ENCODE assay signal across 20 cellular contexts in the genomic region with DNA sequence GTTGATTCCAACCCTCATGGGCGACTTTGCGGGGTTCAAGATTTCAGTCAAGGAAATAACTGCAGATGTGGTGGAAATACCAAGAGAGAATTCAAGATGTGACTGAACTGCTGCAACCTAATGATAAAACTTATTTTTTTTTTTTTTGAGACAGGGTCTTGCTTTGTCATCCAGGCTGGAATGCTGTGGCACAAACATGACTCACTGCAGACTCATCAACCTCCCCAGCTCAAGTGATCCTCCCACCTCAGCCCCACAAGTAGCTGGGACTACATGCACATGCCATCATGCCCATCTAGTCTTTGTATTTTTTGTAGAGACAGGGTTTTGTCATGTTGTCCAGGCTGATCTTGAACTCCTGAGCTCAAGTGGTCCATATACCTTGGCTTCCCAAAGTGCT. TPM values are rescaled to one million over a fixed set of nuclear protein-coding genes. Genes with fewer than 3 reads are reported as not detected.
DNase-seq lines count a peak whose midpoint lies in the region; TF ChIP-seq lines count a peak whose summit lies in the region.
"Had no signal": no experiment of that assay in that cellular context is flagged by ENCODE, and none has a peak within 500 bp of the region (broad histone marks: within the 10 kb centered on the region; RNA-seq: fewer than 3 reads in every experiment).

No MANE protein-coding gene starts in this region.

- H3K27ac Mint-ChIP-seq in endodermal cell, result no peak overlapping the region
- H3K27ac Mint-ChIP-seq: activated CD4-positive, alpha-beta memory T cell treated with anti-CD3 and anti-CD28 coated beads, Interleukin-2, amount 10 ng/mL, durations not matched to agents 7 days and 5 days; activated naive CD8-positive, alpha-beta T cell treated with anti-CD3 and anti-CD28 coated beads, Interleukin-2, amount 50 U/mL, for 24 hours; activated T-helper 1 cell treated with anti-CD3 and anti-CD28 coated beads, Interleukin-12 subunit alpha, Interleukin-12 subunit beta, Interleukin-2, Interleukin-4 antibody, amounts not matched to agents 30 ng/mL and 10 ng/mL and 1 ng/mL, durations not matched to agents 14 hours and 24 hours and 36 hours; naive B cell had no signal

- peaks cover 5% of the 10 kb centered on the region for H3K27me3 Mint-ChIP-seq in endodermal cell (ENCODE audit: insufficient read depth)
- H3K27me3 Mint-ChIP-seq: activated CD4-positive, alpha-beta memory T cell treated with anti-CD3 and anti-CD28 coated beads, Interleukin-2, amount 10 ng/mL, durations not matched to agents 7 days and 5 days; activated naive CD8-positive, alpha-beta T cell treated with anti-CD3 and anti-CD28 coated beads, Interleukin-2, amount 50 U/mL, for 24 hours had no signal

- peaks cover 16% of the 10 kb centered on the region for H3K36me3 Mint-ChIP-seq in endodermal cell (ENCODE audit: low read depth)
- H3K36me3 Mint-ChIP-seq: naive B cell had no signal

- no peaks in the 10 kb centered on the region for H3K9me3 ChIP-seq in MG63
- peaks cover 30% of the 10 kb centered on the region for H3K9me3 ChIP-seq in endodermal cell (ENCODE audit: control insufficient read depth, low read length)
- H3K9me3 ChIP-seq: prostate gland had no signal

- H3K4me3 ChIP-seq in MG63 (no peak overlapping the region), choroid plexus epithelial cell (ENCODE audit: low read depth, low read length) (no peak overlapping the region), endodermal cell (ENCODE audit: low read length) (no peak overlapping the region)
- H3K4me3 ChIP-seq: left ventricle myocardium inferior, PC-9, prostate gland had no signal

- no peaks in the 10 kb centered on the region for H3K36me3 ChIP-seq in MG63
- no peaks in the 10 kb centered on the region for H3K36me3 ChIP-seq in endodermal cell (ENCODE audit: control insufficient read depth, insufficient read depth, low read length)
- H3K36me3 ChIP-seq: prostate gland had no signal

- 96 to 100% methylated on average over 2 of the region's 2 CpGs for WGBS in endodermal cell (ENCODE audit: insufficient coverage in 1 of 2, insufficient read length in 1 of 2), 2 experiments

- DNase-seq in EH (ENCODE audit: low read depth), result peak; percentile 85
- DNase-seq in MG63, result peak; percentile 42
- peak; percentile 46 for DNase-seq in choroid plexus epithelial cell (ENCODE audit: low read depth)
- DNase-seq in kidney tubule cell (ENCODE audit: low spot score), result peak; percentile 92
- DNase-seq in endodermal cell, result no peak
- no peak for DNase-seq in DMS 273 treated with DMSO at 0.1 percent for 48 hours (lab: John Stamatoyannopoulos, UW)
- DNase-seq in stimulated activated CD4-positive, alpha-beta T cell treated with anti-CD3 and anti-CD28 coated beads, Interleukin-4, amount 100 ng/mL, for 1 hour, result no peak
- no peak for DNase-seq in posterior vena cava (ENCODE audit: low spot score)
- DNase-seq: activated CD4-positive, alpha-beta memory T cell treated with anti-CD3 and anti-CD28 coated beads, Interleukin-2, amount 10 ng/mL, durations not matched to agents 7 days and 5 days; activated naive CD8-positive, alpha-beta T cell treated with anti-CD3 and anti-CD28 coated beads, Interleukin-2, amount 50 U/mL, for 24 hours; hypothalamus; left ventricle myocardium inferior; MM.1S; naive B cell; NCI-H187 treated with DMSO at 0.1 percent for 48 hours; NCI-H524 had no signal

- no peak overlapping the region for H3K4me3 Mint-ChIP-seq in endodermal cell
- H3K4me3 Mint-ChIP-seq: activated CD4-positive, alpha-beta memory T cell treated with anti-CD3 and anti-CD28 coated beads, Interleukin-2, amount 10 ng/mL, durations not matched to agents 7 days and 5 days; activated naive CD8-positive, alpha-beta T cell treated with anti-CD3 and anti-CD28 coated beads, Interleukin-2, amount 50 U/mL, for 24 hours; activated T-helper 1 cell treated with anti-CD3 and anti-CD28 coated beads, Interleukin-12 subunit alpha, Interleukin-12 subunit beta, Interleukin-2, Interleukin-4 antibody, amounts not matched to agents 30 ng/mL and 10 ng/mL and 1 ng/mL, durations not matched to agents 14 hours and 24 hours and 36 hours; naive B cell had no signal

- H3K27me3 ChIP-seq in MG63 (no peaks in the 10 kb centered on the region), endodermal cell (ENCODE audit: control insufficient read depth, insufficient read depth, low read length, poor library complexity, severe bottlenecking) (no peaks in the 10 kb centered on the region)

- H3K4me1 ChIP-seq in endodermal cell (ENCODE audit: control insufficient read depth, insufficient read depth, low read length), result no peaks in the 10 kb centered on the region
- H3K4me1 ChIP-seq: left ventricle myocardium inferior, prostate gland had no signal

- intact Hi-C loops in posterior vena cava (cut with DNase I), result no loop called here

- H3K4me1 Mint-ChIP-seq in endodermal cell, result no peaks in the 10 kb centered on the region
- H3K4me1 Mint-ChIP-seq: activated CD4-positive, alpha-beta memory T cell treated with anti-CD3 and anti-CD28 coated beads, Interleukin-2, amount 10 ng/mL, durations not matched to agents 7 days and 5 days; activated naive CD8-positive, alpha-beta T cell treated with anti-CD3 and anti-CD28 coated beads, Interleukin-2, amount 50 U/mL, for 24 hours; naive B cell had no signal

- H3K9ac ChIP-seq in endodermal cell (ENCODE audit: extremely low read depth, low read length, poor library complexity, severe bottlenecking), result no peak overlapping the region

- TF ChIP-seq CTCF in choroid plexus epithelial cell (conservative IDR thresholded peaks at IDR 0.05; ENCODE audit: low read depth, low read length) (no peak), endodermal cell (conservative IDR thresholded peaks at IDR 0.05) (no peak)

- peaks cover 47% of the 10 kb centered on the region for H3K9me3 Mint-ChIP-seq in endodermal cell
- H3K9me3 Mint-ChIP-seq: activated CD4-positive, alpha-beta memory T cell treated with anti-CD3 and anti-CD28 coated beads, Interleukin-2, amount 10 ng/mL, durations not matched to agents 7 days and 5 days; activated naive CD8-positive, alpha-beta T cell treated with anti-CD3 and anti-CD28 coated beads, Interleukin-2, amount 50 U/mL, for 24 hours had no signal

- H3K27ac ChIP-seq in endodermal cell (ENCODE audit: low read depth, low read length), result no peak overlapping the region
- H3K27ac ChIP-seq: left ventricle myocardium inferior, PC-9, prostate gland, VCaP had no signal

RNA-seq across cellular contexts. Expression of a gene that starts 19.5 kb away (rescaled TPM):
- 3.8 and 5.2 TPM in 2 replicates for total RNA-seq in MG63 (2014; rRNA removed; shearing (Covaris generic); ENCODE audit: low replicate concordance)
- 100 to 1,000 TPM in 1 of 2 donors, 10 to 100 TPM in 1; 91.1 to 103 TPM for total RNA-seq in endodermal cell
- 24.9 TPM for polyA plus RNA-seq in endodermal cell (2013, experiment 1 of 2)
- polyA plus RNA-seq in endodermal cell (2013, experiment 2 of 2), result 31.5 TPM
- 100 to 1,000 TPM in 1 of 2 donors, 10 to 100 TPM in 1; 77.2 to 105 TPM for total RNA-seq in posterior vena cava

Comparison
In these comparisons a context has a peak if more than half of its experiments do, and no peak if none do; other contexts are left out.
1. DNase-seq: peak in EH (single experiment), MG63 (single experiment), choroid plexus epithelial cell (single experiment) and kidney tubule cell (single experiment); none in endodermal cell (single experiment), DMS 273 treated with DMSO at 0.1 percent for 48 hours (single experiment), stimulated activated CD4-positive, alpha-beta T cell treated with anti-CD3 and anti-CD28 coated beads, Interleukin-4, amount 100 ng/mL, for 1 hour (single experiment) and posterior vena cava (single experiment).
2. RNA of a gene that starts 19.5 kb away (total RNA-seq): 77.2 to 105 TPM in posterior vena cava and 91.1 to 103 TPM in endodermal cell; 3.8 to 5.2 TPM in MG63; every median in the first group is over 10 times any median in the second.